ENCODE assay signal across 20 cellular contexts in the genomic region with DNA sequence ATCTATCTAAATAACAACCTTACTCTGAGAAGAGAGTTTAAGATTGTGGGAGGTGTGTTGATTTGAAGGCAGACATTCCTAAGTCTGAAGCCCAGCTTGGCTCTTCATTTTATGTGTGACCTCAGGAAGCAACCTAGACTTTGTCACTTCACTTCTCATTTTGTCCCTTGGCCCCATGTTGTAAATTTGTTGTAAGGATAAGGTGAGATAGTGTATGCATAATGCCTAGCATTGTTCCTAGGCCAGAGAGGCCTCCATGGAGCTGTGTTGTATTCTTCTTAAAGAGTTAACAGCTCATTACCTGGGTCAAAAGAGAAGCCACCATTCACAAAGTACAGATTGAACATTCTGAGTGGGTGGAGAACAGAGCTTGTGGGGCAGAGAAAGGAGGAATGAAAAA.
DNase-seq lines count a peak whose midpoint lies in the region; ATAC-seq and TF ChIP-seq lines count a peak whose summit lies in the region.
"Had no signal": no experiment of that assay in that cellular context is flagged by ENCODE, and none has a peak within 500 bp of the region (broad histone marks: within the 10 kb centered on the region; RNA-seq: fewer than 3 reads in every experiment).

No MANE protein-coding gene starts in this region.

- H3K9me3 ChIP-seq in OCI-LY7 (ENCODE audit: low read length) (peaks cover 8% of the 10 kb centered on the region; the same call in 1 of the 2 replicates), hepatocyte (ENCODE audit: low read depth) (no peaks in the 10 kb centered on the region)
- H3K9me3 ChIP-seq: A549; BLaER1 treated with 17β-estradiol and CSF1 and Interleukin-3, amounts not matched to agents 10 nM and 100 nM; Caco-2 had no signal

- H3K9ac ChIP-seq in mesendoderm (ENCODE audit: low read length) = no peak overlapping the region
- H3K9ac ChIP-seq: BLaER1 treated with 17β-estradiol and CSF1 and Interleukin-3, amounts not matched to agents 10 nM and 100 nM had no signal

- H2AK5ac ChIP-seq in mesendoderm (ENCODE audit: low read length) = no peak overlapping the region

- DNase-seq in HuH-7 (ENCODE audit: low spot score) = peak; percentile 8
- DNase-seq in OCI-LY7 (ENCODE audit: low spot score) = no peak
- DNase-seq in hepatocyte (ENCODE audit: low spot score) = peak; percentile 6
- peak; percentile 63 for DNase-seq in mesendoderm
- DNase-seq in NCI-H226 = no peak
- DNase-seq in activated CD8-positive, alpha-beta T cell treated with anti-CD3 and anti-CD28 coated beads for 36 hours = no peak
- no peak for DNase-seq in activated CD4-positive, alpha-beta T cell treated with anti-CD3 and anti-CD28 coated beads for 36 hours
- DNase-seq: AML-193; Caco-2; Calu3; CD4-positive, alpha-beta T cell; CD8-positive, alpha-beta T cell; DMS79 treated with DMSO at 0.1 percent for 48 hours; GF-D8 had no signal

- no peaks in the 10 kb centered on the region for H3K36me3 Mint-ChIP-seq in activated CD8-positive, alpha-beta T cell treated with anti-CD3 and anti-CD28 coated beads for 36 hours (ENCODE audit: low read depth)
- no peaks in the 10 kb centered on the region for H3K36me3 Mint-ChIP-seq in activated CD4-positive, alpha-beta T cell treated with anti-CD3 and anti-CD28 coated beads for 36 hours (ENCODE audit: low read depth)
- H3K36me3 Mint-ChIP-seq: CD8-positive, alpha-beta T cell had no signal

- ATAC-seq in GM21619 (IDR thresholded peaks at IDR 0.05; ENCODE audit: unreplicated experiment) = no peak
- ATAC-seq in activated CD8-positive, alpha-beta T cell treated with anti-CD3 and anti-CD28 coated beads for 36 hours = no peak
- no peak for ATAC-seq in activated CD4-positive, alpha-beta T cell treated with anti-CD3 and anti-CD28 coated beads for 36 hours
- ATAC-seq: A549; CD8-positive, alpha-beta T cell had no signal

- no peak overlapping the region for H2BK5ac ChIP-seq in mesendoderm (ENCODE audit: low read length)

- H4K5ac ChIP-seq in mesendoderm (ENCODE audit: low read length) = no peak overlapping the region

- H2BK15ac ChIP-seq in mesendoderm (replicated peaks; ENCODE audit: low read depth) = no peak overlapping the region

- H3K18ac ChIP-seq in mesendoderm (ENCODE audit: low read length) = no peak overlapping the region

- no peak overlapping the region for H4K8ac ChIP-seq in mesendoderm (ENCODE audit: low read depth, low read length)

- no peaks in the 10 kb centered on the region for H3K79me2 ChIP-seq in OCI-LY7 (ENCODE audit: insufficient read depth, low read depth, low read length)
- no peaks in the 10 kb centered on the region for H3K79me2 ChIP-seq in hepatocyte
- no peaks in the 10 kb centered on the region for H3K79me2 ChIP-seq in mesendoderm (ENCODE audit: control insufficient read depth, insufficient read depth, low read length)

- no peaks in the 10 kb centered on the region for H3K27me3 Mint-ChIP-seq in activated CD8-positive, alpha-beta T cell treated with anti-CD3 and anti-CD28 coated beads for 36 hours
- H3K27me3 Mint-ChIP-seq in activated CD4-positive, alpha-beta T cell treated with anti-CD3 and anti-CD28 coated beads for 36 hours = no peaks in the 10 kb centered on the region
- H3K27me3 Mint-ChIP-seq: B cell; CD4-positive, alpha-beta T cell had no signal

- no peak overlapping the region for H2BK120ac ChIP-seq in mesendoderm (ENCODE audit: low read depth, low read length)

- H3K27me3 ChIP-seq in hepatocyte (no peaks in the 10 kb centered on the region), mesendoderm (ENCODE audit: insufficient read depth, low read length, poor library complexity) (no peaks in the 10 kb centered on the region)
- H3K27me3 ChIP-seq: BLaER1 treated with 17β-estradiol and CSF1 and Interleukin-3, amounts not matched to agents 10 nM and 100 nM had no signal

- H3K4me2 ChIP-seq in OCI-LY7 (ENCODE audit: low read length) (no peak overlapping the region), hepatocyte (no peak overlapping the region), mesendoderm (ENCODE audit: low read length) (no peak overlapping the region)
- H3K4me2 ChIP-seq: A549; BLaER1 treated with 17β-estradiol and CSF1 and Interleukin-3, amounts not matched to agents 10 nM and 100 nM had no signal

- no peak overlapping the region for H3K27ac ChIP-seq in OCI-LY7 (ENCODE audit: low read depth, low read length, poor library complexity, severe bottlenecking)
- H3K27ac ChIP-seq in hepatocyte = peak overlapping the region; percentile 10
- no peak overlapping the region for H3K27ac ChIP-seq in mesendoderm (ENCODE audit: low read depth, low read length)
- H3K27ac ChIP-seq: 22Rv1; A549; BLaER1 treated with 17β-estradiol and CSF1 and Interleukin-3, amounts not matched to agents 10 nM and 100 nM; C4-2B had no signal

- H3K9me3 Mint-ChIP-seq in activated CD8-positive, alpha-beta T cell treated with anti-CD3 and anti-CD28 coated beads for 36 hours = peaks cover 12% of the 10 kb centered on the region
- H3K9me3 Mint-ChIP-seq in activated CD4-positive, alpha-beta T cell treated with anti-CD3 and anti-CD28 coated beads for 36 hours (ENCODE audit: low read depth) = peaks cover 15% of the 10 kb centered on the region

- H3K23ac ChIP-seq in mesendoderm (ENCODE audit: low read length) = no peak overlapping the region

- H3K4me3 ChIP-seq in OCI-LY7 (ENCODE audit: low read depth, low read length, poor library complexity, severe bottlenecking) (no peak overlapping the region), hepatocyte (no peak overlapping the region), mesendoderm (ENCODE audit: low read length) (no peak overlapping the region)
- H3K4me3 ChIP-seq: A549; BLaER1 treated with 17β-estradiol and CSF1 and Interleukin-3, amounts not matched to agents 10 nM and 100 nM had no signal

- H3K27ac Mint-ChIP-seq in activated CD8-positive, alpha-beta T cell treated with anti-CD3 and anti-CD28 coated beads for 36 hours = no peak overlapping the region
- H3K27ac Mint-ChIP-seq in activated CD4-positive, alpha-beta T cell treated with anti-CD3 and anti-CD28 coated beads for 36 hours = no peak overlapping the region
- H3K27ac Mint-ChIP-seq: B cell; CD4-positive, alpha-beta T cell; CD8-positive, alpha-beta T cell had no signal

- intact Hi-C loops in OCI-LY7 (cut with micrococcal nuclease; ENCODE audit: unreplicated experiment) = no loop called here
- intact Hi-C loops in activated CD8-positive, alpha-beta T cell treated with anti-CD3 and anti-CD28 coated beads for 36 hours (cut with micrococcal nuclease) = no loop called here
- intact Hi-C loops in activated CD4-positive, alpha-beta T cell treated with anti-CD3 and anti-CD28 coated beads for 36 hours (cut with DNase I, micrococcal nuclease) = no loop called here

- H4K20me1 ChIP-seq in OCI-LY7 (ENCODE audit: insufficient read depth, low read length) = no peaks in the 10 kb centered on the region
- no peaks in the 10 kb centered on the region for H4K20me1 ChIP-seq in hepatocyte (ENCODE audit: insufficient read depth, poor library complexity, severe bottlenecking)
- H4K20me1 ChIP-seq: BLaER1 treated with 17β-estradiol and CSF1 and Interleukin-3, amounts not matched to agents 10 nM and 100 nM had no signal

- H3K4me1 ChIP-seq in OCI-LY7 (ENCODE audit: insufficient read depth, low read length, poor library complexity, severe bottlenecking) (peaks cover 8% of the 10 kb centered on the region), hepatocyte (ENCODE audit: insufficient read depth) (no peaks in the 10 kb centered on the region), mesendoderm (ENCODE audit: control insufficient read depth, low read depth, low read length) (no peaks in the 10 kb centered on the region)
- H3K4me1 ChIP-seq: A549; BLaER1 treated with 17β-estradiol and CSF1 and Interleukin-3, amounts not matched to agents 10 nM and 100 nM had no signal

- TF ChIP-seq CTCF in OCI-LY7 (conservative IDR thresholded peaks at IDR 0.05; ENCODE audit: low read length) (no peak), hepatocyte (IDR thresholded peaks at IDR 0.05; ENCODE audit: poor library complexity) (no peak)
- no peak for TF ChIP-seq CTCF in activated CD8-positive, alpha-beta T cell treated with anti-CD3 and anti-CD28 coated beads for 36 hours (IDR thresholded peaks at IDR 0.05)

- H3K4me1 Mint-ChIP-seq in activated CD8-positive, alpha-beta T cell treated with anti-CD3 and anti-CD28 coated beads for 36 hours (ENCODE audit: low read depth) = no peaks in the 10 kb centered on the region
- H3K4me1 Mint-ChIP-seq in activated CD4-positive, alpha-beta T cell treated with anti-CD3 and anti-CD28 coated beads for 36 hours = no peaks in the 10 kb centered on the region
- H3K4me1 Mint-ChIP-seq: B cell had no signal

- POLR2A ChIA-PET in OCI-LY7 (lab: Charles Lee) = interaction anchor here (0.7 to 2.3 kb wide), 6 partner anchors 8 to 23 kb away, joined by 3 to 8 read pairs (median 6); no protein-coding TSS in a partner anchor
- POLR2A ChIA-PET in activated CD8-positive, alpha-beta T cell treated with anti-CD3 and anti-CD28 coated beads for 36 hours (lab: Charles Lee) = no interaction called here
- POLR2A ChIA-PET in activated CD4-positive, alpha-beta T cell treated with anti-CD3 and anti-CD28 coated beads for 36 hours (lab: Charles Lee) = no interaction called here

- no TSS peak for BruUV-seq in OCI-LY7 (replicated peaks; lab: Mats Ljungman, UMichigan)

- H3K9me2 ChIP-seq in OCI-LY7 (ENCODE audit: insufficient read depth, low read length) = no peaks in the 10 kb centered on the region
- no peaks in the 10 kb centered on the region for H3K9me2 ChIP-seq in hepatocyte (replicated peaks; ENCODE audit: insufficient read depth)

- H3K36me3 ChIP-seq in OCI-LY7 (ENCODE audit: insufficient read depth, low read length) (no peaks in the 10 kb centered on the region), hepatocyte (replicated peaks; ENCODE audit: insufficient read depth, low read depth) (no peaks in the 10 kb centered on the region), mesendoderm (ENCODE audit: control insufficient read depth, insufficient read depth, low read length) (no peaks in the 10 kb centered on the region)
- H3K36me3 ChIP-seq: BLaER1 treated with 17β-estradiol and CSF1 and Interleukin-3, amounts not matched to agents 10 nM and 100 nM had no signal

- H3K56ac ChIP-seq in mesendoderm (ENCODE audit: low read length) = no peak overlapping the region

- H3K79me1 ChIP-seq in mesendoderm (ENCODE audit: low read length) = no peaks in the 10 kb centered on the region

- H3K4ac ChIP-seq in mesendoderm (ENCODE audit: low read depth, low read length) = no peak overlapping the region

- H2AFZ ChIP-seq in OCI-LY7 (ENCODE audit: low read length) = peak overlapping the region; percentile 10; the same call in 1 of the 2 replicates
- no peak overlapping the region for H2AFZ ChIP-seq in hepatocyte

- no peak overlapping the region for H3K4me3 Mint-ChIP-seq in activated CD8-positive, alpha-beta T cell treated with anti-CD3 and anti-CD28 coated beads for 36 hours
- H3K4me3 Mint-ChIP-seq in activated CD4-positive, alpha-beta T cell treated with anti-CD3 and anti-CD28 coated beads for 36 hours = no peak overlapping the region
- H3K4me3 Mint-ChIP-seq: B cell; CD4-positive, alpha-beta T cell; CD8-positive, alpha-beta T cell had no signal

- CTCF ChIA-PET in OCI-LY7 (lab: Charles Lee; ENCODE audit: unreplicated experiment) = no interaction called here
- CTCF ChIA-PET in activated CD8-positive, alpha-beta T cell treated with anti-CD3 and anti-CD28 coated beads for 36 hours (lab: Charles Lee) = no interaction called here
- CTCF ChIA-PET in activated CD4-positive, alpha-beta T cell treated with anti-CD3 and anti-CD28 coated beads for 36 hours (lab: Charles Lee) = no interaction called here

Comparison
In these comparisons a context has a peak if more than half of its experiments do, and no peak if none do; other contexts are left out.
1. DNase-seq: peak in HuH-7 (single experiment), hepatocyte (single experiment) and mesendoderm (single experiment); none in OCI-LY7 (single experiment), NCI-H226 (single experiment), activated CD8-positive, alpha-beta T cell treated with anti-CD3 and anti-CD28 coated beads for 36 hours (single experiment) and activated CD4-positive, alpha-beta T cell treated with anti-CD3 and anti-CD28 coated beads for 36 hours (single experiment).